ENCODE assay signal across 2 cellular contexts in genomic region chr16:69318177-69318910, GRCh38.
TF ChIP-seq lines count a peak whose summit lies in the region.

No MANE protein-coding gene starts in this region.

TF ChIP-seq in HCT116, 20 proteins besides CTCF, POLR2A, EP300 and RAD21:
- TF ChIP-seq, protein P1, sequence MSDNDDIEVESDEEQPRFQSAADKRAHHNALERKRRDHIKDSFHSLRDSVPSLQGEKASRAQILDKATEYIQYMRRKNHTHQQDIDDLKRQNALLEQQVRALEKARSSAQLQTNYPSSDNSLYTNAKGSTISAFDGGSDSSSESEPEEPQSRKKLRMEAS (IDR thresholded peaks at IDR 0.05) = no peak
- TF ChIP-seq JUND (IDR thresholded peaks at IDR 0.05) (no peak), ELF1 (IDR thresholded peaks at IDR 0.05; ENCODE audit: borderline replicate concordance, low read depth) (no peak), ZBTB33 (IDR thresholded peaks at IDR 0.05; ENCODE audit: extremely low read depth, insufficient replicate concordance, low read length) (no peak), REST (IDR thresholded peaks at IDR 0.05; ENCODE audit: low read depth) (no peak), EGR1 (IDR thresholded peaks at IDR 0.05; ENCODE audit: low read depth) (no peak), ZNF274 (IDR thresholded peaks at IDR 0.05; ENCODE audit: low read depth, low read length) (no peak), CEBPB (IDR thresholded peaks at IDR 0.05; ENCODE audit: low read depth) (no peak), ZFX (IDR thresholded peaks at IDR 0.05) (no peak), SIN3A (IDR thresholded peaks at IDR 0.05; ENCODE audit: low read depth) (no peak), SP1 (IDR thresholded peaks at IDR 0.05; ENCODE audit: low read depth) (no peak), CBX3 (IDR thresholded peaks at IDR 0.05; ENCODE audit: low read depth) (no peak), TCF7L2 (IDR thresholded peaks at IDR 0.05; ENCODE audit: borderline replicate concordance, extremely low read depth, insufficient read depth, insufficient read length) (no peak), YY1 (IDR thresholded peaks at IDR 0.05; ENCODE audit: extremely low read depth, insufficient replicate concordance, low read depth, low read length) (no peak)
- TF ChIP-seq, protein P2, sequence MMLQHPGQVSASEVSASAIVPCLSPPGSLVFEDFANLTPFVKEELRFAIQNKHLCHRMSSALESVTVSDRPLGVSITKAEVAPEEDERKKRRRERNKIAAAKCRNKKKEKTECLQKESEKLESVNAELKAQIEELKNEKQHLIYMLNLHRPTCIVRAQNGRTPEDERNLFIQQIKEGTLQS (IDR thresholded peaks at IDR 0.05) = no peak

TF ChIP-seq in H1, 55 proteins besides CTCF, POLR2A, EP300 and RAD21:
- TF ChIP-seq RXRA (IDR thresholded peaks at IDR 0.05; ENCODE audit: insufficient read depth, low read depth, low read length) (no peak), RBBP5 (IDR thresholded peaks at IDR 0.05; ENCODE audit: borderline replicate concordance, low read depth, low read length) (no peak), SP1 (IDR thresholded peaks at IDR 0.05; ENCODE audit: low read depth, low read length) (no peak), NRF1 (IDR thresholded peaks at IDR 0.05; ENCODE audit: low read depth, low read length) (no peak), BCL11A (IDR thresholded peaks at IDR 0.05; ENCODE audit: low read depth in 2 of 2, low read length in 2 of 2) (no peak), ATF2 (IDR thresholded peaks at IDR 0.05; ENCODE audit: low read length) (no peak), E2F6 (IDR thresholded peaks at IDR 0.05) (no peak), CTBP2 (IDR thresholded peaks at IDR 0.05; ENCODE audit: borderline replicate concordance, insufficient read depth, insufficient read length, low read length) (no peak), RFX5 (IDR thresholded peaks at IDR 0.05; ENCODE audit: borderline replicate concordance, low read depth, low read length) (no peak), GABPA (IDR thresholded peaks at IDR 0.05; ENCODE audit: borderline replicate concordance, insufficient read depth, low read length) (no peak), SIN3A (conservative IDR thresholded peaks at IDR 0.05 in 1 of 2, IDR thresholded peaks at IDR 0.05 in 1 of 2; ENCODE audit: low read depth in 1 of 2, low read length in 2 of 2) (no peak), NANOG (IDR thresholded peaks at IDR 0.05; ENCODE audit: insufficient read depth, low read depth, low read length, poor library complexity, severe bottlenecking) (no peak), USF2 (IDR thresholded peaks at IDR 0.05; ENCODE audit: low read length) (no peak), SUZ12 (IDR thresholded peaks at IDR 0.05; ENCODE audit: low read length) (no peak)
- TF ChIP-seq, protein P1 (IDR thresholded peaks at IDR 0.05) = no peak
